Comparison of ENCODE assay signal across 8 cellular contexts in the genomic region with DNA sequence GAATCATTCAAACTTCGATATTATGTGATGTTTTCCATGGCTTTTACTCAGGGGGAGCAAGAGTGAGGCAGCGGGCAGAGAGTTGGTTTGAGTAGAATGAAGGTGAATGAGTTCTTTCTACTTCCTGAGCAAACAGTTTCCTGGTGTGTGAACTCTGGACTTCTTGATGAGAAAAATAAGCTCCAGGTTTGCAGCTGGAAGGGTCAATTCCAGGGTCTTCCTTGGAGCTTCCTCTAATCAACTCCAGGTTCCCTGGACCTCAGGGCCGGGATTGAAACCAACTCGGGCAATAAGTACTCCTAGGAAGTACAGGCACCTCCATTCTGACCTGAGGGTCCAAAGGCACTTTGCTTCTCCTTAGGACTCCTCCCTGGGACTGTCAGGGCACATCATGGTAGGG.
"Had no signal": no experiment of that assay in that cellular context is flagged by ENCODE, and none has a peak within 500 bp of the region (broad histone marks: within the 10 kb centered on the region; RNA-seq: fewer than 3 reads in every experiment).

No MANE protein-coding gene starts in this region.

- DNase-seq: GDM1, GF-D8 had no signal

- FAIRE-seq: G401.6, GM12878, GM12891, GM12892, GM18507, GM19239 had no signal

- H3K4me3 ChIP-seq: GM12878 had no signal

- ATAC-seq: GM12878 had no signal
